3 cellular contexts compared by ENCODE assay signal in genomic region chr19:49719420-49719819, GRCh38. TPM values are rescaled to one million over a fixed set of nuclear protein-coding genes. Genes with fewer than 3 reads are reported as not detected.
"Had no signal": no experiment of that assay in that cellular context is flagged by ENCODE, and none has a peak within 500 bp of the region (broad histone marks: within the 10 kb centered on the region; RNA-seq: fewer than 3 reads in every experiment).

No MANE protein-coding gene starts in this region.

RNA-seq across cellular contexts. Expression of gene TSKS, which starts 43.7 kb away (rescaled TPM):
- total RNA-seq: epithelial cell of proximal tubule, right lobe of liver, temporal lobe had no signal
